ENCODE assay signal across 11 cellular contexts in genomic region chr15:48433226-48433886, GRCh38.
DNase-seq lines count a peak whose midpoint lies in the region; ATAC-seq and TF ChIP-seq lines count a peak whose summit lies in the region.
"Had no signal": no experiment of that assay in that cellular context is flagged by ENCODE, and none has a peak within 500 bp of the region (broad histone marks: within the 10 kb centered on the region; RNA-seq: fewer than 3 reads in every experiment).

No MANE protein-coding gene starts in this region.

- TF ChIP-seq CTCF in epithelial cell of esophagus (IDR thresholded peaks at IDR 0.05; ENCODE audit: insufficient read depth, low read depth, low read length, missing control alignments) (no peak), lower leg skin (IDR thresholded peaks at IDR 0.05) (no peak)

- intact Hi-C loops in lower leg skin (cut with DNase I; ENCODE audit: low total_unique reads), result no loop called here

- ATAC-seq in GM21360 (IDR thresholded peaks at IDR 0.05; ENCODE audit: unreplicated experiment), result peak; percentile 78
- peak; percentile 75 for ATAC-seq in HG03354 (IDR thresholded peaks at IDR 0.05; ENCODE audit: poor library complexity, severe bottlenecking, unreplicated experiment)
- ATAC-seq in GM21528 (IDR thresholded peaks at IDR 0.05; ENCODE audit: low FRiP score, unreplicated experiment), result no peak

- WGBS in lower leg skin, 2 donors, result 77 to 81% methylated on average over 3 of the region's 3 CpGs

- no peak for TF ChIP-seq POLR2A in lower leg skin (IDR thresholded peaks at IDR 0.05)

- DNase-seq in GM03348 (ENCODE audit: low spot score) (peak; percentile 18), epithelial cell of esophagus (ENCODE audit: low read depth) (peak; percentile 45), lower leg skin (ENCODE audit: low spot score in 2 of 2) (no peak), NCI-H526 (lab: John Stamatoyannopoulos, UW) (no peak)
- DNase-seq in effector CD4-positive, alpha-beta T cell, result no peak
- DNase-seq: NCI-H2029, SW 1271, upper lobe of left lung had no signal

- no peak overlapping the region for H3K4me3 ChIP-seq in epithelial cell of esophagus (ENCODE audit: low read length)
- H3K4me3 ChIP-seq in lower leg skin (ENCODE audit: low read depth, poor library complexity, severe bottlenecking), result no peak overlapping the region
- H3K4me3 ChIP-seq: upper lobe of left lung had no signal

Comparison
In these comparisons a context has a peak if more than half of its experiments do, and no peak if none do; other contexts are left out.
1. DNase-seq: peak in GM03348 (single experiment) and epithelial cell of esophagus (single experiment); none in lower leg skin (0 of 2), effector CD4-positive, alpha-beta T cell (single experiment) and NCI-H526 (0 of 2).